ENCODE assay signal across 13 cellular contexts in the genomic region with DNA sequence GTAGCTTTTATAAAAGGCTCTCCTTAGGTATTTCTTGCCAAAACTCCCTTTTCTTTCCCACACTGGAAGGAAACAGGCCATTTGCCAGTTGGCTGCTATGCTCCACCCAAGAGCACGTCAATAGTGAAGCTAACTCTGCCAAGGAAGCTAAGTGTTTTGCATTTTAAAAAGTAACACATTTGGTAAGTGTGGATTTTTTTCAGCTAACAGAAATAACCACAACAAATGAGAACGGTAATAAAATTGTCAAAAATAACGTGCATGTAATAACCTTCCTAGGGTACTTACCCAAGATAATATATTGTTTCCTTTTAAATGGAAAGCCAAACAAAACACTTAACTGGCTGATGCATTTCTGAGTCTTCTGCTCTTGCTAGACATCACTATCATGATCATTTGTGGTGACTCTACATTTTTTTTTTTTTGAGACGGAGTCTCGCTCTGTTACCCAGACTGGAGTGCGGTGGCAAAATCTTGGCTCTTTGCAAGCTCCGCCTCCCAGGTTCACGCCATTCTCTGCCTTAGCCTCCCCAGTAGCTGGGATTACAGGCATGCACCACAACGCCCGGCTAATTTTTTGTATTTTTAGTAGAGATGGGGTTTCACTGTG. TPM values are rescaled to one million over a fixed set of nuclear protein-coding genes. Genes with fewer than 3 reads are reported as not detected.
DNase-seq lines count a peak whose midpoint lies in the region; ATAC-seq and TF ChIP-seq lines count a peak whose summit lies in the region.
"Had no signal": no experiment of that assay in that cellular context is flagged by ENCODE, and none has a peak within 500 bp of the region (broad histone marks: within the 10 kb centered on the region; RNA-seq: fewer than 3 reads in every experiment).

No MANE protein-coding gene starts in this region.

- ATAC-seq in stimulated activated naive CD8-positive, alpha-beta T cell treated with anti-CD3 and anti-CD28 coated beads, Interleukin-15, Interleukin-2, amounts not matched to agents 100 U/mL and 50 U/mL, for 24 hours: no peak
- ATAC-seq in GM21717 (IDR thresholded peaks at IDR 0.05; ENCODE audit: unreplicated experiment) (no peak), GM18907 (IDR thresholded peaks at IDR 0.05; ENCODE audit: unreplicated experiment) (no peak)

- peak overlapping the region; percentile 40 for H3K27ac Mint-ChIP-seq in stimulated activated naive CD8-positive, alpha-beta T cell treated with anti-CD3 and anti-CD28 coated beads, Interleukin-15, Interleukin-2, amounts not matched to agents 100 ng/mL and 50 ng/mL, for 24 hours
- H3K27ac Mint-ChIP-seq: activated naive CD4-positive, alpha-beta T cell treated with anti-CD3 and anti-CD28 coated beads, Interleukin-2, amount 50 U/mL, for 24 hours had no signal

- no peak overlapping the region for H3K4me3 Mint-ChIP-seq in stimulated activated naive CD8-positive, alpha-beta T cell treated with anti-CD3 and anti-CD28 coated beads, Interleukin-15, Interleukin-2, amounts not matched to agents 100 ng/mL and 50 ng/mL, for 24 hours
- H3K4me3 Mint-ChIP-seq: activated naive CD4-positive, alpha-beta T cell treated with anti-CD3 and anti-CD28 coated beads, Interleukin-2, amount 50 U/mL, for 24 hours had no signal

- H3K36me3 Mint-ChIP-seq in stimulated activated naive CD8-positive, alpha-beta T cell treated with anti-CD3 and anti-CD28 coated beads, Interleukin-15, Interleukin-2, amounts not matched to agents 100 ng/mL and 50 ng/mL, for 24 hours (ENCODE audit: low read depth): peaks cover 41% of the 10 kb centered on the region

- peak overlapping the region; percentile 34 for H3K4me3 ChIP-seq in fibroblast of mammary gland (ENCODE audit: control insufficient read depth, low read depth, low read length)
- H3K4me3 ChIP-seq: BLaER1 had no signal

- no peaks in the 10 kb centered on the region for H3K27me3 Mint-ChIP-seq in stimulated activated naive CD8-positive, alpha-beta T cell treated with anti-CD3 and anti-CD28 coated beads, Interleukin-15, Interleukin-2, amounts not matched to agents 100 ng/mL and 50 ng/mL, for 24 hours
- H3K27me3 Mint-ChIP-seq: activated naive CD4-positive, alpha-beta T cell treated with anti-CD3 and anti-CD28 coated beads, Interleukin-2, amount 50 U/mL, for 24 hours had no signal

- TF ChIP-seq CTCF in fibroblast of mammary gland (conservative IDR thresholded peaks at IDR 0.05; ENCODE audit: control insufficient read depth, insufficient read depth, low read depth, low read length): no peak

- no peak for DNase-seq in stimulated activated naive CD8-positive, alpha-beta T cell treated with anti-CD3 and anti-CD28 coated beads, Interleukin-15, Interleukin-2, amounts not matched to agents 100 U/mL and 50 U/mL, for 24 hours
- DNase-seq in fibroblast of mammary gland (ENCODE audit: low read depth) (peak; percentile 90), occipital lobe (lab: John Stamatoyannopoulos, UW) (peak; percentile 22), SKM-1 treated with dmso at 0.1 percent for 144 hours (lab: John Stamatoyannopoulos, UW; ENCODE audit: unreplicated experiment) (no peak), HK-2 (ENCODE audit: unreplicated experiment) (no peak)
- DNase-seq: HCEC 1CT, NCI-H774, small intestine had no signal

- no peaks in the 10 kb centered on the region for H3K9me3 Mint-ChIP-seq in stimulated activated naive CD8-positive, alpha-beta T cell treated with anti-CD3 and anti-CD28 coated beads, Interleukin-15, Interleukin-2, amounts not matched to agents 100 ng/mL and 50 ng/mL, for 24 hours
- H3K9me3 Mint-ChIP-seq: activated naive CD4-positive, alpha-beta T cell treated with anti-CD3 and anti-CD28 coated beads, Interleukin-2, amount 50 U/mL, for 24 hours had no signal

- H3K4me1 Mint-ChIP-seq in stimulated activated naive CD8-positive, alpha-beta T cell treated with anti-CD3 and anti-CD28 coated beads, Interleukin-15, Interleukin-2, amounts not matched to agents 100 ng/mL and 50 ng/mL, for 24 hours (ENCODE audit: low read depth): peaks cover 56% of the 10 kb centered on the region

RNA-seq across cellular contexts. Expression of gene DPP8, which starts 4.6 kb away (rescaled TPM):
- 83.8 TPM for total RNA-seq in occipital lobe

RNA-seq across cellular contexts. Expression of gene HACD3, which starts 17.4 kb away (rescaled TPM):
- total RNA-seq in occipital lobe: 117 TPM

Comparison
In these comparisons a context has a peak if more than half of its experiments do, and no peak if none do; other contexts are left out.
1. DNase-seq: peak in fibroblast of mammary gland (single experiment) and occipital lobe (single experiment); none in stimulated activated naive CD8-positive, alpha-beta T cell treated with anti-CD3 and anti-CD28 coated beads, Interleukin-15, Interleukin-2, amounts not matched to agents 100 U/mL and 50 U/mL, for 24 hours (single experiment), SKM-1 treated with dmso at 0.1 percent for 144 hours (single experiment) and HK-2 (single experiment).